Comparison of ENCODE assay signal across 1 cellular context in genomic region chr1:74197657-74198552, GRCh38.
TF ChIP-seq lines count a peak whose summit lies in the region.

TSS of gene FPGT (plus strand) at chr1:74198242. CDS start at chr1:74198279, 37 bp downstream.
TSS of gene LRRIQ3 (minus strand) at chr1:74198176. CDS start at chr1:74183684, 14,492 bp downstream.

TF ChIP-seq in IMR-90, 13 proteins besides CTCF, POLR2A, EP300 and RAD21 (continued from another document):
- TF ChIP-seq, protein P1, sequence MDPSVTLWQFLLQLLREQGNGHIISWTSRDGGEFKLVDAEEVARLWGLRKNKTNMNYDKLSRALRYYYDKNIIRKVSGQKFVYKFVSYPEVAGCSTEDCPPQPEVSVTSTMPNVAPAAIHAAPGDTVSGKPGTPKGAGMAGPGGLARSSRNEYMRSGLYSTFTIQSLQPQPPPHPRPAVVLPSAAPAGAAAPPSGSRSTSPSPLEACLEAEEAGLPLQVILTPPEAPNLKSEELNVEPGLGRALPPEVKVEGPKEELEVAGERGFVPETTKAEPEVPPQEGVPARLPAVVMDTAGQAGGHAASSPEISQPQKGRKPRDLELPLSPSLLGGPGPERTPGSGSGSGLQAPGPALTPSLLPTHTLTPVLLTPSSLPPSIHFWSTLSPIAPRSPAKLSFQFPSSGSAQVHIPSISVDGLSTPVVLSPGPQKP (IDR thresholded peaks at IDR 0.05; ENCODE audit: borderline replicate concordance, low read depth, low read length): no peak
- TF ChIP-seq SMC3 (IDR thresholded peaks at IDR 0.05; ENCODE audit: low read depth, low read length): no peak
- TF ChIP-seq RFX5 (IDR thresholded peaks at IDR 0.05; ENCODE audit: low read depth, low read length): no peak
TF ChIP-seq in IMR-90: peak in this region for 4.
